ENCODE assay signal across 17 cellular contexts in the genomic region with DNA sequence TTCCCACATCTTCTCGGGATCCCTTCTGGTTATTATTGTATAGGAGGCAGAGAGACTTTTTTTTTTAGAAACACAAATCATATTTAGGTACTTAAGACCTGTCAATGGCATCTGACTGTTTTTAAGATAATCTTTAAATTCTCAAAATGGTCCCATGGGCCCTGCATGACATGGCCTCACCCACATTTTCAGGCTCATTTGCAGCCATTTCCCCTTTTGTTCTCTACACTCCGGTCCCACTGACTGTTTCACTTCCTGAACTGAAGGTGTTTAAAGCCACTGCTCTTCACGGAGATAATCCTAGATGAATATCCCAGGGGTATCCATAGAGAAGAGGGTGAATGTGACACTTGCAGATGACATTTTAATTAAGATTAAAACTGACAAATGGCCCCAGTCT. TPM values are rescaled to one million over a fixed set of nuclear protein-coding genes. Genes with fewer than 3 reads are reported as not detected.
DNase-seq lines count a peak whose midpoint lies in the region; ATAC-seq and TF ChIP-seq lines count a peak whose summit lies in the region.
"Had no signal": no experiment of that assay in that cellular context is flagged by ENCODE, and none has a peak within 500 bp of the region (broad histone marks: within the 10 kb centered on the region; RNA-seq: fewer than 3 reads in every experiment).

No MANE protein-coding gene starts in this region.

- H3K9me3 ChIP-seq in sigmoid colon, result no peaks in the 10 kb centered on the region
- H3K9me3 ChIP-seq: right lobe of liver, transverse colon had no signal

- ATAC-seq in GM18498 (IDR thresholded peaks at IDR 0.05; ENCODE audit: unreplicated experiment) (peak; percentile 72), HG03103 (IDR thresholded peaks at IDR 0.05; ENCODE audit: low read depth, unreplicated experiment) (peak; percentile 90)
- ATAC-seq in natural killer cell treated with Interleukin-12 subunit alpha and Interleukin-12 subunit beta and Interleukin-15 and Interleukin-18, amount 100 ng/mL, for 72 hours, result no peak
- ATAC-seq: activated T-cell treated with anti-CD3 and anti-CD28 coated beads, Interleukin-2, amount 50 U/mL, for 72 hours; right lobe of liver had no signal

- H3K27me3 Mint-ChIP-seq in mesothelial cell of epicardium (ENCODE audit: low read depth), result no peaks in the 10 kb centered on the region
- no peaks in the 10 kb centered on the region for H3K27me3 Mint-ChIP-seq in natural killer cell treated with Interleukin-12 subunit alpha and Interleukin-12 subunit beta and Interleukin-15 and Interleukin-18, amount 100 ng/mL, for 72 hours
- H3K27me3 Mint-ChIP-seq: CD4-positive, alpha-beta T cell had no signal

- peaks cover 0 to 9% (median 4%) of the 10 kb centered on the region in 4 donors for H3K4me1 ChIP-seq in sigmoid colon
- H3K4me1 ChIP-seq: right lobe of liver, transverse colon had no signal

- CTCF ChIA-PET in RWPE1 (lab: Yijun Ruan, JAX), result no interaction called here

- TF ChIP-seq CTCF in GM20000 (IDR thresholded peaks at IDR 0.05; ENCODE audit: extremely low read depth, missing control alignments) (no peak), RWPE1 (conservative IDR thresholded peaks at IDR 0.05; ENCODE audit: low read depth) (no peak), mesothelial cell of epicardium (IDR thresholded peaks at IDR 0.05; ENCODE audit: unreplicated experiment) (no peak), sigmoid colon (IDR thresholded peaks at IDR 0.05) (no peak)

- no peak overlapping the region for H3K4me3 Mint-ChIP-seq in mesothelial cell of epicardium
- no peak overlapping the region for H3K4me3 Mint-ChIP-seq in natural killer cell treated with Interleukin-12 subunit alpha and Interleukin-12 subunit beta and Interleukin-15 and Interleukin-18, amount 100 ng/mL, for 72 hours
- H3K4me3 Mint-ChIP-seq: activated T-cell treated with anti-CD3 and anti-CD28 coated beads, Interleukin-2, amount 50 U/mL, for 72 hours; CD4-positive, alpha-beta T cell had no signal

- POLR2A ChIA-PET in RWPE1 (lab: Yijun Ruan, JAX; ENCODE audit: low non-redundant PET), result no interaction called here

- no peaks in the 10 kb centered on the region for H3K27me3 ChIP-seq in sigmoid colon
- H3K27me3 ChIP-seq: brain microvascular endothelial cell, right lobe of liver, transverse colon had no signal

- intact Hi-C loops in sigmoid colon (cut with DNase I), result no loop called here

- no peak for TF ChIP-seq EP300 in sigmoid colon (IDR thresholded peaks at IDR 0.05)

- no peak overlapping the region for H3K27ac Mint-ChIP-seq in mesothelial cell of epicardium
- no peak overlapping the region for H3K27ac Mint-ChIP-seq in natural killer cell treated with Interleukin-12 subunit alpha and Interleukin-12 subunit beta and Interleukin-15 and Interleukin-18, amount 100 ng/mL, for 72 hours
- H3K27ac Mint-ChIP-seq: activated T-cell treated with anti-CD3 and anti-CD28 coated beads, Interleukin-2, amount 50 U/mL, for 72 hours; CD4-positive, alpha-beta T cell had no signal

- peak; percentile 34 for DNase-seq in GM20000 (ENCODE audit: low spot score)
- DNase-seq in RWPE1 (ENCODE audit: low spot score), result no peak
- no peak for DNase-seq in mesothelial cell of epicardium (ENCODE audit: low spot score in 2 of 2, unreplicated experiment in 2 of 2)
- no peak for DNase-seq in NCI-H526 (lab: John Stamatoyannopoulos, UW)
- no peak for DNase-seq in sigmoid colon
- no peak for DNase-seq in natural killer cell treated with Interleukin-12 subunit alpha and Interleukin-12 subunit beta and Interleukin-15 and Interleukin-18, amount 100 ng/mL, for 72 hours (ENCODE audit: low spot score)
- DNase-seq: activated T-cell treated with anti-CD3 and anti-CD28 coated beads, Interleukin-2, amount 50 U/mL, for 72 hours; brain microvascular endothelial cell; CD4-positive, alpha-beta T cell; HCEC 1CT; NCI-H2081; right lobe of liver; transverse colon had no signal

- H3K36me3 ChIP-seq in sigmoid colon, result no peaks in the 10 kb centered on the region
- H3K36me3 ChIP-seq: brain microvascular endothelial cell, right lobe of liver, transverse colon had no signal

- H3K9me3 Mint-ChIP-seq in mesothelial cell of epicardium, result peaks cover 13% of the 10 kb centered on the region
- peaks cover 5% of the 10 kb centered on the region for H3K9me3 Mint-ChIP-seq in natural killer cell treated with Interleukin-12 subunit alpha and Interleukin-12 subunit beta and Interleukin-15 and Interleukin-18, amount 100 ng/mL, for 72 hours

- no peak overlapping the region for H3K4me3 ChIP-seq in sigmoid colon
- H3K4me3 ChIP-seq: right lobe of liver, transverse colon had no signal

- TF ChIP-seq POLR2A in sigmoid colon (IDR thresholded peaks at IDR 0.05), result no peak

- WGBS in sigmoid colon, 2 donors, result 61 to 68% methylated on average over 3 of the region's 3 CpGs

- peaks cover 8% of the 10 kb centered on the region for H3K36me3 Mint-ChIP-seq in mesothelial cell of epicardium
- peaks cover 5% of the 10 kb centered on the region for H3K36me3 Mint-ChIP-seq in natural killer cell treated with Interleukin-12 subunit alpha and Interleukin-12 subunit beta and Interleukin-15 and Interleukin-18, amount 100 ng/mL, for 72 hours

- peaks cover 1% of the 10 kb centered on the region for H3K4me1 Mint-ChIP-seq in mesothelial cell of epicardium
- no peaks in the 10 kb centered on the region for H3K4me1 Mint-ChIP-seq in natural killer cell treated with Interleukin-12 subunit alpha and Interleukin-12 subunit beta and Interleukin-15 and Interleukin-18, amount 100 ng/mL, for 72 hours (ENCODE audit: low read depth in 2 of 2)

- H3K27ac ChIP-seq in RWPE1 (peak overlapping the region; percentile 60), sigmoid colon (no peak overlapping the region)
- H3K27ac ChIP-seq: brain microvascular endothelial cell, epithelial cell of prostate, right lobe of liver, transverse colon had no signal

RNA-seq across cellular contexts. Expression of gene C12orf71, which starts 12.3 kb away (rescaled TPM):
- not detected in 3 replicates for total RNA-seq in mesothelial cell of epicardium
- not detected for total RNA-seq in sigmoid colon
- polyA plus RNA-seq in sigmoid colon, result not detected
- not detected for total RNA-seq in natural killer cell treated with Interleukin-12 subunit alpha and Interleukin-12 subunit beta and Interleukin-15 and Interleukin-18, amount 100 ng/mL, for 72 hours
- total RNA-seq: activated T-cell treated with anti-CD3 and anti-CD28 coated beads, Interleukin-2, amount 50 U/mL, for 72 hours; CD4-positive, alpha-beta T cell; myocyte; right lobe of liver; transverse colon had no signal

Comparison
In these comparisons a context has a peak if more than half of its experiments do, and no peak if none do; other contexts are left out.
1. ATAC-seq: peak in GM18498 (single experiment) and HG03103 (single experiment); none in natural killer cell treated with Interleukin-12 subunit alpha and Interleukin-12 subunit beta and Interleukin-15 and Interleukin-18, amount 100 ng/mL, for 72 hours (0 of 2).